Comparison of ENCODE assay signal across 1 cellular context in genomic region chr7:108360058-108360800, GRCh38.
TF ChIP-seq lines count a peak whose summit lies in the region.

No MANE protein-coding gene starts in this region.

TF ChIP-seq in SK-N-SH treated with all-trans-retinoic acid at 6 μM for 48 hours, 23 proteins besides CTCF, POLR2A, EP300 and RAD21 (continued from another document):
- TF ChIP-seq, protein P1, sequence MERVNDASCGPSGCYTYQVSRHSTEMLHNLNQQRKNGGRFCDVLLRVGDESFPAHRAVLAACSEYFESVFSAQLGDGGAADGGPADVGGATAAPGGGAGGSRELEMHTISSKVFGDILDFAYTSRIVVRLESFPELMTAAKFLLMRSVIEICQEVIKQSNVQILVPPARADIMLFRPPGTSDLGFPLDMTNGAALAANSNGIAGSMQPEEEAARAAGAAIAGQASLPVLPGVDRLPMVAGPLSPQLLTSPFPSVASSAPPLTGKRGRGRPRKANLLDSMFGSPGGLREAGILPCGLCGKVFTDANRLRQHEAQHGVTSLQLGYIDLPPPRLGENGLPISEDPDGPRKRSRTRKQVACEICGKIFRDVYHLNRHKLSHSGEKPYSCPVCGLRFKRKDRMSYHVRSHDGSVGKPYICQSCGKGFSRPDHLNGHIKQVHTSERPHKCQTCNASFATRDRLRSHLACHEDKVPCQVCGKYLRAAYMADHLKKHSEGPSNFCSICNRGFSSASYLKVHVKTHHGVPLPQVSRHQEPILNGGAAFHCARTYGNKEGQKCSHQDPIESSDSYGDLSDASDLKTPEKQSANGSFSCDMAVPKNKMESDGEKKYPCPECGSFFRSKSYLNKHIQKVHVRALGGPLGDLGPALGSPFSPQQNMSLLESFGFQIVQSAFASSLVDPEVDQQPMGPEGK (CRISPR knock-in tag; IDR thresholded peaks at IDR 0.05; ENCODE audit: borderline replicate concordance), result no peak
- TF ChIP-seq ZNF70 (CRISPR knock-in tag; IDR thresholded peaks at IDR 0.05), result no peak
